Comparison of ENCODE assay signal across 13 cellular contexts in the genomic region with DNA sequence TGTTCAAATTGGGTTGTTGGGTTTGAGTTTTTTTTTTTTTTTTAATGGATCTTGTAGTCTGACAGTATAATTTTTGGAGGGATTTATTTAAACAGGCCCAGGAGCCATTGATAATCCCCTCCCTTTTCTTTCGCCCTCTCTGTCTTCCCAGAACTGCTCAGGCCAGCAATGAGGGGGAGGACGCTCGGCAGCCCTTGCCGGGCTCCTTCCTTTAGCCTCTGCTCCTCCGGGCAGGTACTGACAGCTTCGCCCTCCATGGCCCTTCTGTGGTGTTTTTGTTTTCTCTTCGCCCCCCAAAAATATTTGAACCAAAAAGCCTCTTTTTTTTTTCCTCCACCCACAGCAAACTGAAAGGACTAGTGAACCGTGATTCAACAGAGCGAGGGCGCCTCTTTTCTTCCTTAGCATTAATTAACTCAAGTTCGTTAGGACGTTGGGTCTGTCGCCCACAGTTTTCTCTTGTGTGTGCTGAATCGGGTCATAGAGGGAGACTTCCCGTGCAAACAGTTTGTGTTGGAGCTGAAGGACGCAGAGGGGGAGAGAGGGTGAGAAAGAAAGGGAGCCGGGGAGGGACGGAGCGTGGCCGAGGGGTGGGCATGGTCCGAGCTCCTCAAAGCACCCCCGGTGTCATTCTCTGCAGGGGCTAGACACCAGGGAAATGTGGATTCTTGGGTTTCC. TPM values are rescaled to one million over a fixed set of nuclear protein-coding genes. Genes with fewer than 3 reads are reported as not detected.
DNase-seq lines count a peak whose midpoint lies in the region; ATAC-seq, FAIRE-seq and TF ChIP-seq lines count a peak whose summit lies in the region.
"Had no signal": no experiment of that assay in that cellular context is flagged by ENCODE, and none has a peak within 500 bp of the region (broad histone marks: within the 10 kb centered on the region; RNA-seq: fewer than 3 reads in every experiment).

No MANE protein-coding gene starts in this region.

- H3K79me2 ChIP-seq in astrocyte (ENCODE audit: insufficient read depth, low read length) (peaks cover 96% of the 10 kb centered on the region), HepG2 (ENCODE audit: insufficient read depth, low read length) (peaks cover 44% of the 10 kb centered on the region)

- no peak for TF ChIP-seq EP300 in HepG2 (IDR thresholded peaks at IDR 0.05; ENCODE audit: low read depth in 2 of 2, low read length in 2 of 2)
- no peak for TF ChIP-seq EP300 in HepG2 (CRISPR knock-in tag; IDR thresholded peaks at IDR 0.05; ENCODE audit: borderline replicate concordance)

- no peak for TF ChIP-seq POLR2A in HepG2 (IDR thresholded peaks at IDR 0.05; ENCODE audit: insufficient read depth in 1 of 2, low read depth in 2 of 2, low read length in 2 of 2)

- H3K9ac ChIP-seq in astrocyte (ENCODE audit: low read length) (peak overlapping the region; percentile 77), HepG2 (ENCODE audit: insufficient read depth, low read depth, low read length) (no peak overlapping the region)

- H3K36me3 ChIP-seq in astrocyte (ENCODE audit: insufficient read depth, low read length): no peaks in the 10 kb centered on the region
- no peaks in the 10 kb centered on the region for H3K36me3 ChIP-seq in right atrium auricular region
- H3K36me3 ChIP-seq in HepG2 (replicated peaks in 1 of 2; ENCODE audit: control insufficient read depth in 1 of 2, insufficient read depth in 2 of 2, low read length in 2 of 2): peaks cover 0 to 2% of the 10 kb centered on the region in 2 experiments; a peak in 1 of 5 replicates

- BruUV-seq in HepG2 (replicated peaks; lab: Mats Ljungman, UMichigan): no TSS peak

- H3K4me1 ChIP-seq in astrocyte (ENCODE audit: insufficient read depth, low read length) (peaks cover 89% of the 10 kb centered on the region), right atrium auricular region (peaks cover 0 to 89% of the 10 kb centered on the region in 2 donors), HepG2 (ENCODE audit: insufficient read depth, low read length) (peaks cover 52% of the 10 kb centered on the region)

- H3K4me1 Mint-ChIP-seq in astrocyte (ENCODE audit: low read depth, unreplicated experiment): peaks cover 38% of the 10 kb centered on the region

- TF ChIP-seq CTCF in astrocyte (IDR thresholded peaks at IDR 0.05; ENCODE audit: insufficient read depth, low read depth, low read length) (no peak), right atrium auricular region (IDR thresholded peaks at IDR 0.05) (no peak), HepG2 (CRISPR knock-in tag; IDR thresholded peaks at IDR 0.05) (no peak)

- H3K27me3 ChIP-seq in astrocyte (ENCODE audit: insufficient read depth, low read length): no peaks in the 10 kb centered on the region
- no peaks in the 10 kb centered on the region for H3K27me3 ChIP-seq in right atrium auricular region
- H3K27me3 ChIP-seq in HepG2 (ENCODE audit: control insufficient read depth in 1 of 2, insufficient read depth in 2 of 2, low read length in 2 of 2): no peaks in the 10 kb centered on the region

- FAIRE-seq in astrocyte (lab: Jason Lieb, UNC) (no peak), HepG2 (lab: Jason Lieb, UNC) (no peak)
- FAIRE-seq: small intestine had no signal

- ATAC-seq in esophagus mucosa (no peak), HepG2 (no peak)
- ATAC-seq: foreskin keratinocyte had no signal

- no peaks in the 10 kb centered on the region for H3K9me3 ChIP-seq in astrocyte (ENCODE audit: insufficient read depth, low read depth, low read length)
- H3K9me3 ChIP-seq in right atrium auricular region: no peaks in the 10 kb centered on the region
- no peaks in the 10 kb centered on the region for H3K9me3 ChIP-seq in HepG2 (ENCODE audit: low read length)

- peaks cover 6% of the 10 kb centered on the region for H3K9me3 Mint-ChIP-seq in astrocyte (ENCODE audit: unreplicated experiment)

- in situ Hi-C loops in HepG2 (cut with HindIII; ENCODE audit: extremely low pct_ligation_motif_present, low pct_unique_long_range_greater_than_20kb): no loop called here

- H3K4me3 ChIP-seq in astrocyte (ENCODE audit: insufficient read depth, low read depth, low read length): peak overlapping the region; percentile 45
- peak overlapping the region in 1 of 2 donors; percentile 5 for H3K4me3 ChIP-seq in right atrium auricular region
- peak overlapping the region in 3 of 7 experiments; percentile 8 to 30 (median 9) for H3K4me3 ChIP-seq in skin epidermis
- H3K4me3 ChIP-seq in HepG2 (replicated peaks in 1 of 3; ENCODE audit: insufficient read depth in 1 of 3, low read depth in 2 of 3, low read length in 3 of 3): no peak overlapping the region

- no peak for TF ChIP-seq RAD21 in HepG2 (CRISPR knock-in tag; IDR thresholded peaks at IDR 0.05)

- CTCF ChIA-PET in HepG2 (lab: Yijun Ruan, JAX; ENCODE audit: low intra/inter-chr PET ratio, low total read pairs): no interaction called here

- H3K27ac Mint-ChIP-seq in astrocyte (ENCODE audit: unreplicated experiment): no peak overlapping the region
- H3K27ac Mint-ChIP-seq: CD4-positive, CD25-positive, alpha-beta regulatory T cell had no signal

- intact Hi-C loops in HepG2 (cut with micrococcal nuclease; ENCODE audit: unreplicated experiment): no loop called here

- peak overlapping the region; percentile 87 for H3K4me2 ChIP-seq in astrocyte (ENCODE audit: low read length)
- H3K4me2 ChIP-seq in HepG2 (ENCODE audit: low read depth, low read length): no peak overlapping the region

- no peaks in the 10 kb centered on the region for H3K36me3 Mint-ChIP-seq in astrocyte (ENCODE audit: low read depth, unreplicated experiment)
- H3K36me3 Mint-ChIP-seq: CD4-positive, CD25-positive, alpha-beta regulatory T cell had no signal

- peaks cover 87% of the 10 kb centered on the region for H3K27me3 Mint-ChIP-seq in astrocyte (ENCODE audit: low read depth, unreplicated experiment)

- H3K27ac ChIP-seq in astrocyte (ENCODE audit: low read depth, low read length) (peak overlapping the region; percentile 47), right atrium auricular region (peak overlapping the region; percentile 93 to 98), skin epidermis (peak overlapping the region in 20 of 21 experiments; percentile 33 to 97 (median 91)), HepG2 (ENCODE audit: extremely low read length, insufficient read depth, low read length) (no peak overlapping the region)

- peak overlapping the region; percentile 58 for H3K4me3 Mint-ChIP-seq in astrocyte (ENCODE audit: unreplicated experiment)
- H3K4me3 Mint-ChIP-seq: CD4-positive, CD25-positive, alpha-beta regulatory T cell had no signal

- POLR2A ChIA-PET in HepG2 (lab: Yijun Ruan, JAX): interaction anchor here (1.4 kb wide), 1 partner anchor 44 kb away, joined by 3 read pairs; no protein-coding TSS in a partner anchor

- peaks cover 11% of the 10 kb centered on the region for H4K20me1 ChIP-seq in astrocyte (ENCODE audit: insufficient read depth, low read length)
- H4K20me1 ChIP-seq in HepG2 (ENCODE audit: insufficient read depth, low read length): no peaks in the 10 kb centered on the region

- DNase-seq in ELF-1 (ENCODE audit: low read depth, low spot score): peak; percentile 33
- no peak for DNase-seq in astrocyte (ENCODE audit: low read depth)
- no peak for DNase-seq in right atrium auricular region (ENCODE audit: low spot score)
- no peak for DNase-seq in 8988T
- DNase-seq in NCI-H2107 (lab: John Stamatoyannopoulos, UW): no peak
- no peak for DNase-seq in HepG2 (ENCODE audit: low spot score)
- DNase-seq: amniotic stem cell; CD4-positive, CD25-positive, alpha-beta regulatory T cell; foreskin keratinocyte; NCI-H1694 treated with DMSO at 0.1 percent for 48 hours; small intestine had no signal

- H2AFZ ChIP-seq in astrocyte (ENCODE audit: low read depth, low read length) (no peak overlapping the region), HepG2 (ENCODE audit: low read length) (no peak overlapping the region)

- 96% methylated on average over 22 of the region's 22 CpGs for WGBS in HepG2 (ENCODE audit: low lambda C conversion rate)

RNA-seq across cellular contexts. Expression of a gene that starts 21.5 kb away (rescaled TPM):
- 8.4 and 9.6 TPM in 2 replicates for total RNA-seq in astrocyte
- 10 to 100 TPM; 56.5 to 69.8 TPM for total RNA-seq in right atrium auricular region
- total RNA-seq in esophagus mucosa: 101 TPM
- total RNA-seq in HepG2 (2016; rRNA removed; fragmentation: Illumina TruSeq; extraction: Trizol): 5.4 and 5.6 TPM in 2 replicates
- 16.3 and 20.2 TPM in 2 replicates for total RNA-seq in HepG2 (2016; cell fraction: cytosol; rRNA removed; fragmentation: Illumina TruSeq; extraction: Trizol; ENCODE audit: low read depth)
- total RNA-seq in HepG2 (2016; cell fraction: insoluble cytoplasmic fraction; rRNA removed; fragmentation: Illumina TruSeq; extraction: Trizol): 4.6 and 4.7 TPM in 2 replicates
- total RNA-seq in HepG2 (2016; cell fraction: membrane; rRNA removed; fragmentation: Illumina TruSeq; extraction: Trizol): 6.7 and 9.2 TPM in 2 replicates
- 4.9 and 6.0 TPM in 2 replicates for total RNA-seq in HepG2 (2016; cell fraction: nucleus; rRNA removed; fragmentation: Illumina TruSeq; extraction: Trizol)
- 3.0 and 3.4 TPM in 2 replicates for polyA plus RNA-seq in HepG2 (2011; rRNA removed)
- 1.4 and 1.6 TPM in 2 replicates for polyA plus RNA-seq in HepG2 (2011; cell fraction: cytosol; rRNA removed)
- polyA plus RNA-seq in HepG2 (2011; cell fraction: nucleus; rRNA removed): 11.0 and 14.0 TPM in 2 replicates
- polyA plus RNA-seq in HepG2 (2012): 9.0 and 12.2 TPM in 2 replicates
- 0.70 and 0.93 TPM in 2 replicates for polyA plus RNA-seq in HepG2 (2016; cell fraction: cytosol; fragmentation: Illumina TruSeq; extraction: Trizol; ENCODE audit: low read depth)
- polyA plus RNA-seq in HepG2 (2016; cell fraction: insoluble cytoplasmic fraction; fragmentation: Illumina TruSeq; extraction: Trizol; ENCODE audit: low read depth): 8.8 and 11.9 TPM in 2 replicates
- polyA plus RNA-seq in HepG2 (2016; cell fraction: membrane; fragmentation: Illumina TruSeq; extraction: Trizol; ENCODE audit: low read depth): 3.1 and 4.9 TPM in 2 replicates
- 14.6 and 14.7 TPM in 2 replicates for polyA plus RNA-seq in HepG2 (2016; cell fraction: nucleus; fragmentation: Illumina TruSeq; extraction: Trizol; ENCODE audit: insufficient read depth, low read depth)
- polyA minus RNA-seq in HepG2 (2011; rRNA and poly(A)+ RNA removed; ENCODE audit: low replicate concordance): 0.82 and 6.2 TPM in 2 replicates
- polyA minus RNA-seq in HepG2 (2011; cell fraction: cytosol; rRNA and poly(A)+ RNA removed): 5.0 and 6.2 TPM in 2 replicates
- 6.8 and 7.7 TPM in 2 replicates for polyA minus RNA-seq in HepG2 (2011; cell fraction: nucleus; rRNA and poly(A)+ RNA removed)

RNA-seq across cellular contexts. Expression of a gene that starts 47.4 kb away (rescaled TPM):
- total RNA-seq in astrocyte (0.14 TPM in 1 of 2 replicates, not detected in the other), right atrium auricular region (10 to 100 TPM in 1 of 2 donors, 1 to 10 TPM in 1; 2.9 to 10.7 TPM), esophagus mucosa (not detected), HepG2 (2016; rRNA removed; fragmentation: Illumina TruSeq; extraction: Trizol) (not detected in 2 replicates)
- not detected in 2 replicates for total RNA-seq in HepG2 (2016; cell fraction: cytosol; rRNA removed; fragmentation: Illumina TruSeq; extraction: Trizol; ENCODE audit: low read depth)
- total RNA-seq in HepG2 (2016; cell fraction: insoluble cytoplasmic fraction; rRNA removed; fragmentation: Illumina TruSeq; extraction: Trizol): not detected in 2 replicates
- not detected in 2 replicates for total RNA-seq in HepG2 (2016; cell fraction: membrane; rRNA removed; fragmentation: Illumina TruSeq; extraction: Trizol)
- not detected in 2 replicates for total RNA-seq in HepG2 (2016; cell fraction: nucleus; rRNA removed; fragmentation: Illumina TruSeq; extraction: Trizol)
- 0.04 TPM in 1 of 2 replicates, not detected in the other for polyA plus RNA-seq in HepG2 (2011; rRNA removed)
- 0.03 and 0.04 TPM in 2 replicates for polyA plus RNA-seq in HepG2 (2011; cell fraction: cytosol; rRNA removed)
- 0.10 and 0.13 TPM in 2 replicates for polyA plus RNA-seq in HepG2 (2011; cell fraction: nucleus; rRNA removed)
- not detected in 2 replicates for polyA plus RNA-seq in HepG2 (2012)
- polyA plus RNA-seq in HepG2 (2016; cell fraction: cytosol; fragmentation: Illumina TruSeq; extraction: Trizol; ENCODE audit: low read depth): not detected in 2 replicates
- polyA plus RNA-seq in HepG2 (2016; cell fraction: insoluble cytoplasmic fraction; fragmentation: Illumina TruSeq; extraction: Trizol; ENCODE audit: low read depth): not detected in 2 replicates
- polyA plus RNA-seq in HepG2 (2016; cell fraction: membrane; fragmentation: Illumina TruSeq; extraction: Trizol; ENCODE audit: low read depth): not detected in 2 replicates
- polyA plus RNA-seq in HepG2 (2016; cell fraction: nucleus; fragmentation: Illumina TruSeq; extraction: Trizol; ENCODE audit: insufficient read depth, low read depth): not detected in 2 replicates
- polyA minus RNA-seq in HepG2 (2011; rRNA and poly(A)+ RNA removed; ENCODE audit: low replicate concordance): 0.40 TPM in 1 of 2 replicates, not detected in the other
- polyA minus RNA-seq in HepG2 (2011; cell fraction: cytosol; rRNA and poly(A)+ RNA removed): not detected in 2 replicates
- not detected in 2 replicates for polyA minus RNA-seq in HepG2 (2011; cell fraction: nucleus; rRNA and poly(A)+ RNA removed)
- total RNA-seq: CD4-positive, CD25-positive, alpha-beta regulatory T cell had no signal
- polyA plus RNA-seq: CD4-positive, CD25-positive, alpha-beta regulatory T cell had no signal

RNA-seq across cellular contexts. Expression of a gene that starts 59.7 kb away (rescaled TPM):
- 34.0 and 35.5 TPM in 2 replicates for total RNA-seq in astrocyte
- 10 to 100 TPM; 48.5 to 58.7 TPM for total RNA-seq in right atrium auricular region
- total RNA-seq in esophagus mucosa: 20.7 TPM
- 24.6 and 37.4 TPM in 2 replicates for total RNA-seq in HepG2 (2016; rRNA removed; fragmentation: Illumina TruSeq; extraction: Trizol)
- 14.3 and 14.8 TPM in 2 replicates for total RNA-seq in HepG2 (2016; cell fraction: cytosol; rRNA removed; fragmentation: Illumina TruSeq; extraction: Trizol; ENCODE audit: low read depth)
- total RNA-seq in HepG2 (2016; cell fraction: insoluble cytoplasmic fraction; rRNA removed; fragmentation: Illumina TruSeq; extraction: Trizol): 25.1 and 41.7 TPM in 2 replicates
- 14.2 and 15.7 TPM in 2 replicates for total RNA-seq in HepG2 (2016; cell fraction: membrane; rRNA removed; fragmentation: Illumina TruSeq; extraction: Trizol)
- 8.8 and 9.5 TPM in 2 replicates for total RNA-seq in HepG2 (2016; cell fraction: nucleus; rRNA removed; fragmentation: Illumina TruSeq; extraction: Trizol)
- 30.7 and 31.9 TPM in 2 replicates for polyA plus RNA-seq in HepG2 (2011; rRNA removed)
- polyA plus RNA-seq in HepG2 (2011; cell fraction: cytosol; rRNA removed): 33.0 and 52.1 TPM in 2 replicates
- polyA plus RNA-seq in HepG2 (2011; cell fraction: nucleus; rRNA removed): 13.9 and 14.0 TPM in 2 replicates
- 19.0 and 20.6 TPM in 2 replicates for polyA plus RNA-seq in HepG2 (2012)
- polyA plus RNA-seq in HepG2 (2016; cell fraction: cytosol; fragmentation: Illumina TruSeq; extraction: Trizol; ENCODE audit: low read depth): 24.7 and 26.7 TPM in 2 replicates
- polyA plus RNA-seq in HepG2 (2016; cell fraction: insoluble cytoplasmic fraction; fragmentation: Illumina TruSeq; extraction: Trizol; ENCODE audit: low read depth): 71.6 and 84.3 TPM in 2 replicates
- 20.1 and 21.0 TPM in 2 replicates for polyA plus RNA-seq in HepG2 (2016; cell fraction: membrane; fragmentation: Illumina TruSeq; extraction: Trizol; ENCODE audit: low read depth)
- 27.9 and 29.2 TPM in 2 replicates for polyA plus RNA-seq in HepG2 (2016; cell fraction: nucleus; fragmentation: Illumina TruSeq; extraction: Trizol; ENCODE audit: insufficient read depth, low read depth)
- polyA minus RNA-seq in HepG2 (2011; rRNA and poly(A)+ RNA removed; ENCODE audit: low replicate concordance): 6.2 and 12.6 TPM in 2 replicates
- 9.9 and 11.7 TPM in 2 replicates for polyA minus RNA-seq in HepG2 (2011; cell fraction: cytosol; rRNA and poly(A)+ RNA removed)
- 3.2 and 3.7 TPM in 2 replicates for polyA minus RNA-seq in HepG2 (2011; cell fraction: nucleus; rRNA and poly(A)+ RNA removed)
